Comparison of ENCODE assay signal across 21 cellular contexts in genomic region chr12:126385785-126386184, GRCh38.
DNase-seq lines count a peak whose midpoint lies in the region; ATAC-seq and TF ChIP-seq lines count a peak whose summit lies in the region.
"Had no signal": no experiment of that assay in that cellular context is flagged by ENCODE, and none has a peak within 500 bp of the region (broad histone marks: within the 10 kb centered on the region; RNA-seq: fewer than 3 reads in every experiment).

No MANE protein-coding gene starts in this region.

- no peaks in the 10 kb centered on the region for H3K9me2 ChIP-seq in MM.1S (replicated peaks; ENCODE audit: insufficient read depth, low read length)

- H3K4me3 Mint-ChIP-seq in naive thymus-derived CD4-positive, alpha-beta T cell, result peak overlapping the region in 2 of 10 donors; percentile 27 to 85
- H3K4me3 Mint-ChIP-seq: activated CD8-positive, alpha-beta T cell treated with anti-CD3 and anti-CD28 coated beads, Interleukin-2, amount 10 ng/mL, durations not matched to agents 7 days and 5 days; activated T-cell treated with anti-CD3 and anti-CD28 coated beads, Interleukin-2, amount 50 U/mL, for 4 hours; brain; neural progenitor cell had no signal

- H3K4me1 ChIP-seq in naive thymus-derived CD4-positive, alpha-beta T cell (ENCODE audit: control insufficient read depth in 2 of 2, insufficient read depth in 2 of 2, low read length in 2 of 2), result no peaks in the 10 kb centered on the region
- H3K4me1 ChIP-seq in esophagus squamous epithelium (peaks cover 0 to 19% (median 3%) of the 10 kb centered on the region in 3 donors), MM.1S (ENCODE audit: low read length) (no peaks in the 10 kb centered on the region)
- H3K4me1 ChIP-seq: Caco-2, vagina had no signal

- peak; percentile 43 for DNase-seq in AG20443 (ENCODE audit: low spot score)
- DNase-seq in M059J (ENCODE audit: low read depth), result peak; percentile 18
- peak; percentile 53 to 92 for DNase-seq in cardiac fibroblast (ENCODE audit: low read depth in 2 of 2)
- DNase-seq in naive thymus-derived CD4-positive, alpha-beta T cell, result no peak
- DNase-seq in esophagus squamous epithelium (lab: John Stamatoyannopoulos, UW), result no peak
- no peak for DNase-seq in MM.1S
- DNase-seq: activated CD8-positive, alpha-beta T cell treated with anti-CD3 and anti-CD28 coated beads, Interleukin-2, amount 10 ng/mL, durations not matched to agents 7 days and 5 days; activated naive CD4-positive, alpha-beta T cell treated with anti-CD3 and anti-CD28 coated beads, Interleukin-2, amount 50 U/mL, for 16 hours; activated T-cell treated with anti-CD3 and anti-CD28 coated beads, Interleukin-2, amount 50 U/mL, for 4 hours; Caco-2; EL; NCI-H1436 treated with DMSO at 0.1 percent for 48 hours; stimulated activated CD4-positive, alpha-beta T cell treated with anti-CD3 and anti-CD28 coated beads, Interleukin-12 subunit alpha, Interleukin-12 subunit beta, amount 100 ng/mL, for 4 hours; substantia nigra; T1000 had no signal

- no peaks in the 10 kb centered on the region for H3K9me3 ChIP-seq in naive thymus-derived CD4-positive, alpha-beta T cell (ENCODE audit: control insufficient read depth in 2 of 3, low read length in 3 of 3)
- H3K9me3 ChIP-seq in esophagus squamous epithelium (no peaks in the 10 kb centered on the region), MM.1S (replicated peaks; ENCODE audit: insufficient read depth, low read length) (no peaks in the 10 kb centered on the region)
- H3K9me3 ChIP-seq: Caco-2, vagina had no signal

- no peak overlapping the region for H2AFZ ChIP-seq in MM.1S (ENCODE audit: low read length)
- H2AFZ ChIP-seq: neural progenitor cell had no signal

- peaks cover 0 to 14% (median 4%) of the 10 kb centered on the region in 11 donors for H3K9me3 Mint-ChIP-seq in naive thymus-derived CD4-positive, alpha-beta T cell
- H3K9me3 Mint-ChIP-seq: activated T-cell treated with anti-CD3 and anti-CD28 coated beads, Interleukin-2, amount 50 U/mL, for 4 hours had no signal

- H3K27me3 ChIP-seq in naive thymus-derived CD4-positive, alpha-beta T cell (ENCODE audit: control insufficient read depth in 2 of 2, insufficient read depth in 2 of 2, low read length in 2 of 2), result no peaks in the 10 kb centered on the region
- H3K27me3 ChIP-seq in esophagus squamous epithelium, result no peaks in the 10 kb centered on the region
- no peaks in the 10 kb centered on the region for H3K27me3 ChIP-seq in MM.1S (replicated peaks; ENCODE audit: insufficient read depth, low read length)
- H3K27me3 ChIP-seq: neural progenitor cell, vagina had no signal

- no peaks in the 10 kb centered on the region for H3K27me3 Mint-ChIP-seq in naive thymus-derived CD4-positive, alpha-beta T cell

- no peak overlapping the region for H3K9ac ChIP-seq in MM.1S (ENCODE audit: low read length)
- H3K9ac ChIP-seq: neural progenitor cell had no signal

- 48 to 79% methylated on average over 2 to 4 of the region's 4 CpGs for WGBS in esophagus squamous epithelium, 2 donors

- peak overlapping the region in 5 of 9 donors; percentile 64 to 89 (median 87) for H3K27ac Mint-ChIP-seq in naive thymus-derived CD4-positive, alpha-beta T cell
- H3K27ac Mint-ChIP-seq: activated CD8-positive, alpha-beta T cell treated with anti-CD3 and anti-CD28 coated beads, Interleukin-2, amount 10 ng/mL, durations not matched to agents 7 days and 5 days; brain; neural progenitor cell had no signal

- CTCF ChIA-PET in naive thymus-derived CD4-positive, alpha-beta T cell (lab: Charles Lee), result no interaction called here

- no peak for TF ChIP-seq POLR2A in esophagus squamous epithelium (IDR thresholded peaks at IDR 0.05)

- no peaks in the 10 kb centered on the region for H3K79me2 ChIP-seq in MM.1S (ENCODE audit: low read length)

- TF ChIP-seq CTCF in cardiac fibroblast (IDR thresholded peaks at IDR 0.05; ENCODE audit: low read depth, low read length), result no peak
- no peak for TF ChIP-seq CTCF in esophagus squamous epithelium (IDR thresholded peaks at IDR 0.05)
- no peak for TF ChIP-seq CTCF in MM.1S (IDR thresholded peaks at IDR 0.05; ENCODE audit: low read length)

- no peak overlapping the region for H3K4me3 ChIP-seq in cardiac fibroblast (replicated peaks in 1 of 2; ENCODE audit: low read depth in 2 of 2, low read length in 2 of 2)
- no peak overlapping the region for H3K4me3 ChIP-seq in naive thymus-derived CD4-positive, alpha-beta T cell (ENCODE audit: low read length)
- no peak overlapping the region for H3K4me3 ChIP-seq in esophagus squamous epithelium
- H3K4me3 ChIP-seq in MM.1S (ENCODE audit: low read length), result no peak overlapping the region
- H3K4me3 ChIP-seq: coronary artery, neural progenitor cell, vagina had no signal

- H3F3A ChIP-seq in MM.1S (ENCODE audit: insufficient read depth, low read length), result no peaks in the 10 kb centered on the region

- H3K27ac ChIP-seq in naive thymus-derived CD4-positive, alpha-beta T cell (ENCODE audit: low read depth, low read length), result no peak overlapping the region
- H3K27ac ChIP-seq in esophagus squamous epithelium (no peak overlapping the region), MM.1S (ENCODE audit: low read length) (no peak overlapping the region)
- H3K27ac ChIP-seq: coronary artery, neural progenitor cell, vagina had no signal

- H4K20me1 ChIP-seq in MM.1S (ENCODE audit: insufficient read depth, low read length), result no peaks in the 10 kb centered on the region

- no peak overlapping the region for H3K4me2 ChIP-seq in MM.1S (ENCODE audit: low read depth, low read length)
- H3K4me2 ChIP-seq: neural progenitor cell had no signal

- H3K4me1 Mint-ChIP-seq in naive thymus-derived CD4-positive, alpha-beta T cell, result peaks cover 0 to 62% (median 23%) of the 10 kb centered on the region in 7 donors
- H3K4me1 Mint-ChIP-seq: neural progenitor cell had no signal

- H3K36me3 Mint-ChIP-seq in naive thymus-derived CD4-positive, alpha-beta T cell, result peaks cover 0 to 3% (median 0%) of the 10 kb centered on the region in 5 donors
- H3K36me3 Mint-ChIP-seq: brain, neural progenitor cell had no signal

- H3K36me3 ChIP-seq in naive thymus-derived CD4-positive, alpha-beta T cell (ENCODE audit: control insufficient read depth in 2 of 3, insufficient read depth in 3 of 3, low read length in 3 of 3), result no peaks in the 10 kb centered on the region
- H3K36me3 ChIP-seq in esophagus squamous epithelium (no peaks in the 10 kb centered on the region), MM.1S (replicated peaks; ENCODE audit: insufficient read depth, low read length) (no peaks in the 10 kb centered on the region)
- H3K36me3 ChIP-seq: neural progenitor cell, vagina had no signal

- intact Hi-C loops in naive thymus-derived CD4-positive, alpha-beta T cell (cut with micrococcal nuclease), result no loop called here
- intact Hi-C loops in esophagus squamous epithelium (cut with DNase I), result no loop called here

- POLR2A ChIA-PET in naive thymus-derived CD4-positive, alpha-beta T cell (lab: Charles Lee), result no interaction called here

- ATAC-seq in naive thymus-derived CD4-positive, alpha-beta T cell, result no peak
- ATAC-seq in GM18861 (IDR thresholded peaks at IDR 0.05; ENCODE audit: unreplicated experiment) (no peak), GM18519 (IDR thresholded peaks at IDR 0.05; ENCODE audit: low FRiP score, unreplicated experiment) (no peak)
- ATAC-seq: activated CD8-positive, alpha-beta T cell treated with anti-CD3 and anti-CD28 coated beads, Interleukin-2, amount 10 ng/mL, durations not matched to agents 7 days and 5 days; activated T-cell treated with anti-CD3 and anti-CD28 coated beads, Interleukin-2, amount 50 U/mL, for 4 hours had no signal

Comparison
In these comparisons a context has a peak if more than half of its experiments do, and no peak if none do; other contexts are left out.
1. DNase-seq: peak in AG20443 (single experiment), M059J (single experiment) and cardiac fibroblast (2 of 2); none in naive thymus-derived CD4-positive, alpha-beta T cell (0 of 9), esophagus squamous epithelium (single experiment) and MM.1S (single experiment).